1 cellular context compared by ENCODE assay signal in the genomic region with DNA sequence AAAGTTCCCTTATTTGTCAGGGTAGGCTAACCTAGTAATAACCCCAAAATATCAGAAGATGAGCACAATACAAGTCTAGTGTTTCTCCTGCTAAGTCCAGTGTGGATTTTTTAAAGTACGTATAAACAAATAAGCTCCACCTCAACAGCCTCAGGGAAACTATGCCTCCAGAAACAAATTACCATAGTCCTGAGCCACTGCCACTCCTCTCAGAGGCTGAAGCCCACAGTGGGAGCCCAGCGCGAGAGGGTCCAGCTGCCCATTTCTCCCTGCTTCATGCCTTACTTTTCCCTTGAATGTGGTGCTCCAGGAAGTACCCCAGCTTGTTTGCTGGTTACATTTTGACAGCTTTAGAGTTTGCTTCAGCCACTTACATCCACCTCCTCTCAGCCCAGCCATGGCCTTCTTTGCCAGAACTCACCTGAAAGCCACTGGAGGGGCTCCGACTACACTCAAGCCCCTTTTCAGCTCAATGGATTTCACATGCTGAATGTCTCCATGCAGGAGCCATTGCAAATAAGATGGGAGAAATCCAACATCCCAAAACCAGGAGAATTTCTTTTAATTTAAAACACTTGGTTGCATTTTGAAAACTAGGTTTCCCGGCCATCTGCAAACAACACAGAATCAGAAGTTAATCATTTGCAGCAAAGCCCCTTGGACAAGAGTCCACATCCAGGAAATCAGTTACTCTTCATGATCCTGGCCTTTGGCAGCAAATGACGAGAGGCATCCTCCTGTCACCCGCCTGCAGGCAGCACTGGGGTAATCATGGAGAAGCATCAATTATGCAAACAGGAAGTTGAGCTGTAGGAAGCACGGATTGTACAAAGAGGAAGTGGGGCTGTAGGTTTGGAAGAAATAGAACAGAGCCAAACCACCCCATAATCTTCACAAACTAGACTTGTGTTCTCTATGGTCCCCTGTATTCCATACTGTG.
A peak's percentile ranks its signal among the peaks of the same experiment; 100 is the strongest.
TF ChIP-seq lines count a peak whose summit lies in the region.

No MANE protein-coding gene starts in this region.

TF ChIP-seq in GM12878, 131 proteins besides CTCF, POLR2A, EP300 and RAD21:
- TF ChIP-seq CREM (IDR thresholded peaks at IDR 0.05; ENCODE audit: low read depth): no peak
- TF ChIP-seq SPI1 (IDR thresholded peaks at IDR 0.05; ENCODE audit: borderline replicate concordance, insufficient read depth, low read depth, low read length): peak; percentile 41; the same call in 1 of the 2 replicates
- no peak for TF ChIP-seq CBX5 (IDR thresholded peaks at IDR 0.05; ENCODE audit: low read depth)
- TF ChIP-seq LARP7 (IDR thresholded peaks at IDR 0.05): no peak
- TF ChIP-seq SRF (IDR thresholded peaks at IDR 0.05; ENCODE audit: low read depth in 2 of 2, low read length in 2 of 2): no peak
